ENCODE assay signal across 13 cellular contexts in the genomic region with DNA sequence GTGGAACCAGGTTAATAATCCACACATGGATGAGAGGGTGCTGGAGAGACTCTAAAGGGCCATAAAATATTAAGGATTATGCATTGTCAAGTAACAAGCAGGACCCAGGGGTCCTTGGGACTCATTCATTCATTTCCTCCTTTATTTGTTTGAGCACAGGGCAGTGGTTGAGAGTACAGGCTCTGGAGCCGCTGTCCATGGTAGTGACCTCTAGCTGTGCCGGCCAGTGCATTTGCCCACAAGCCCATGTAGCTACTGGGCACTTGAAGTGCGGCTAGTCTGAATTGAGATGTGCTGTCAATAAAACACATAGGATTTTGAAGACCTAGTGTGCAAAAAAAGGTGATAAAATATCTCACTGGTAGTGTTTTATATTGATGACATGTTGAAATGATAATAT.
DNase-seq lines count a peak whose midpoint lies in the region; ATAC-seq, FAIRE-seq and TF ChIP-seq lines count a peak whose summit lies in the region.
"Had no signal": no experiment of that assay in that cellular context is flagged by ENCODE, and none has a peak within 500 bp of the region (broad histone marks: within the 10 kb centered on the region; RNA-seq: fewer than 3 reads in every experiment).

No MANE protein-coding gene starts in this region.

- FAIRE-seq in urothelium cell line (lab: Jason Lieb, UNC): no peak

- ATAC-seq in GM18907 (IDR thresholded peaks at IDR 0.05; ENCODE audit: unreplicated experiment) (no peak), omental fat pad (ENCODE audit: low FRiP score) (no peak), HG02763 (IDR thresholded peaks at IDR 0.05; ENCODE audit: unreplicated experiment) (no peak)

- DNase-seq in cardiac muscle cell (ENCODE audit: low read depth in 1 of 2, low spot score in 1 of 2): peak; percentile 74 to 88
- DNase-seq in cardiac septum (ENCODE audit: low spot score): no peak
- peak; percentile 34 for DNase-seq in inferior parietal cortex (ENCODE audit: extremely low spot score)
- peak; percentile 37 for DNase-seq in urothelium cell line (ENCODE audit: low spot score)
- no peak for DNase-seq in omental fat pad (ENCODE audit: low spot score)
- DNase-seq: activated CD4-positive, CD25-positive, alpha-beta regulatory T cell treated with anti-CD3 and anti-CD28 coated beads, Interleukin-2, amount 50 U/mL, for 72 hours; activated naive CD4-positive, alpha-beta T cell treated with Interleukin-2 at 50 U/mL for 16 hours; naive B cell; NCI-H1092 had no signal

- no peaks in the 10 kb centered on the region for H3K9me3 ChIP-seq in cardiac muscle cell (ENCODE audit: low read depth)
- H3K9me3 ChIP-seq: Peyer's patch had no signal

- no peaks in the 10 kb centered on the region for H3K36me3 ChIP-seq in cardiac muscle cell
- H3K36me3 ChIP-seq: Peyer's patch had no signal

- H3K27me3 ChIP-seq in cardiac muscle cell: no peaks in the 10 kb centered on the region
- H3K27me3 ChIP-seq: Peyer's patch had no signal

- H3K27ac ChIP-seq in cardiac muscle cell (no peak overlapping the region), angular gyrus (ENCODE audit: low read depth, low read length) (peak overlapping the region; percentile 83)
- H3K27ac ChIP-seq: Peyer's patch had no signal

- intact Hi-C loops in cardiac septum (cut with DNase I): no loop called here

- TF ChIP-seq CTCF in cardiac muscle cell (IDR thresholded peaks at IDR 0.05; ENCODE audit: low read depth, low read length) (no peak), omental fat pad (IDR thresholded peaks at IDR 0.05) (no peak)

- no peaks in the 10 kb centered on the region for H3K4me1 ChIP-seq in cardiac muscle cell (ENCODE audit: low read depth)
- H3K4me1 ChIP-seq: Peyer's patch had no signal

- no peak overlapping the region for H3K4me3 ChIP-seq in cardiac muscle cell
- H3K4me3 ChIP-seq: Peyer's patch had no signal

Comparison
In these comparisons a context has a peak if more than half of its experiments do, and no peak if none do; other contexts are left out.
1. DNase-seq: peak in cardiac muscle cell (2 of 2), inferior parietal cortex (single experiment) and urothelium cell line (single experiment); none in cardiac septum (single experiment) and omental fat pad (single experiment).